ENCODE assay signal across 8 cellular contexts in the genomic region with DNA sequence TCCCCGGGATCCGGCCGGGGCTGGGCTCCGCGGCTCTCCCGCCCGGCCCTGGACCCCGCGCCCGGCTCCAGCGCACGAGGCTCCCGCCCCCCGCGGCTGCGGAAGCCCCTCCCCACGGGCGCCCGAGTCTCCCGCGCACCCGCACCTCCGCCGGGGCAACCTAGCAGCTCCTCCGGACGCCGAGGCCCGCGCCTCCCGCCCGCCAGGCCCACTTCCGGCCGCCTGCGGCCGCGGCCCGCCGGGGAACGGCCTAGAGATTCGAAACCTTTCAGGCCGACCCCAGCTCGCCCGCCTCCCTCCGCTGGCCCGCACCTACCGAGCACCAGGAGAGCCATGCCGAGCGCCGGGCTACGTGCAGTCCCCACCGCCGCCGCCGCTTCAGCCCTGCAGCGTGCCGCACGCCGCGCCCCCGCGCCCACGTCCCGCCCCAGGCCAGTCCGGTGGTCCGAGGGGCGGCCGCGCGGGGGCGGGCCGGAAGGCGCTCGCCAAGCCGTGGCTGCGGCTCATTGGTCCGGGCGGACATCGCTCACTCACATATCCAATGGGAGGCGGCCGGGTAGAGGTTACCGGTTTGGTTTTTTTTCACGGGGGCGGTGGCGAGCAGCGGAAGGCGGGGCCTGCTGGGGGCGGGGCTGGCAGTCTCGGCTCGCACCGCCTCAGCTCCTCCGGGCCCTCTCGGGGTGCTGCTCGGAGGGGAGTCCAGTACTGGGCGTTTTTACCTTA. TPM values are rescaled to one million over a fixed set of nuclear protein-coding genes. Genes with fewer than 3 reads are reported as not detected.
DNase-seq lines count a peak whose midpoint lies in the region; ATAC-seq and TF ChIP-seq lines count a peak whose summit lies in the region.

A gene with protein sequence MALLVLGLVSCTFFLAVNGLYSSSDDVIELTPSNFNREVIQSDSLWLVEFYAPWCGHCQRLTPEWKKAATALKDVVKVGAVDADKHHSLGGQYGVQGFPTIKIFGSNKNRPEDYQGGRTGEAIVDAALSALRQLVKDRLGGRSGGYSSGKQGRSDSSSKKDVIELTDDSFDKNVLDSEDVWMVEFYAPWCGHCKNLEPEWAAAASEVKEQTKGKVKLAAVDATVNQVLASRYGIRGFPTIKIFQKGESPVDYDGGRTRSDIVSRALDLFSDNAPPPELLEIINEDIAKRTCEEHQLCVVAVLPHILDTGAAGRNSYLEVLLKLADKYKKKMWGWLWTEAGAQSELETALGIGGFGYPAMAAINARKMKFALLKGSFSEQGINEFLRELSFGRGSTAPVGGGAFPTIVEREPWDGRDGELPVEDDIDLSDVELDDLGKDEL (minus strand): TSS at position 424 of the 723 bp plus-strand sequence. CDS start 89 bp downstream, at position 335.

- H3K4me1 ChIP-seq in Peyer's patch: peaks cover 0 to 33% (median 5%) of the 10 kb centered on the region in 4 donors

- no peaks in the 10 kb centered on the region for H3K27me3 ChIP-seq in Peyer's patch

- peak within 1 kb of the TSS; percentile 63 to 100 (median 83) for H3K4me3 ChIP-seq in Peyer's patch

- peak; percentile 92 for ATAC-seq in GM21825 (IDR thresholded peaks at IDR 0.05; ENCODE audit: unreplicated experiment)
- peak; percentile 97 for ATAC-seq in esophagus mucosa

- H3K36me3 ChIP-seq in KOPT-K1 (ENCODE audit: insufficient read depth, low read length): peaks cover 25% of the 10 kb centered on the region
- no peaks in the 10 kb centered on the region for H3K36me3 ChIP-seq in Peyer's patch

- peak in 4 of 6 experiments; percentile 9 to 60 (median 50) for TF ChIP-seq CTCF in Peyer's patch (IDR thresholded peaks at IDR 0.05)

- no peaks in the 10 kb centered on the region for H3K9me3 ChIP-seq in KOPT-K1 (ENCODE audit: insufficient read depth, low read length, poor library complexity, severe bottlenecking)
- H3K9me3 ChIP-seq in Peyer's patch: no peaks in the 10 kb centered on the region

- peak; percentile 88 for DNase-seq in DMS79 treated with DMSO at 0.1 percent for 48 hours (lab: John Stamatoyannopoulos, UW)
- peak; percentile 96 to 99 (median 99) for DNase-seq in Peyer's patch
- peak; percentile 96 to 97 for DNase-seq in activated T-cell treated with anti-CD3 and anti-CD28 coated beads, Interleukin-2, amount 50 U/mL, for 48 hours
- peak; percentile 98 for DNase-seq in myocyte (ENCODE audit: low read depth)
- peak; percentile 89 to 91 for DNase-seq in stimulated activated CD8-positive, alpha-beta memory T cell treated with anti-CD3 and anti-CD28 coated beads, Interleukin-7, amount 100 ng/mL, for 4 hours (ENCODE audit: low read depth in 2 of 2)

- peak; percentile 58 to 64 for TF ChIP-seq POLR2A in Peyer's patch (IDR thresholded peaks at IDR 0.05)

- peak within 1 kb of the TSS; percentile 85 for H3K27ac ChIP-seq in KOPT-K1 (ENCODE audit: low read depth, low read length, poor library complexity, severe bottlenecking)
- peak within 1 kb of the TSS; percentile 89 to 97 (median 92) for H3K27ac ChIP-seq in Peyer's patch

RNA-seq across cellular contexts. Expression of the gene that starts here (rescaled TPM):
- 10 to 100 TPM; 63.7 to 91.1 (median 77.9) TPM for total RNA-seq in Peyer's patch
- total RNA-seq in esophagus mucosa: 90.4 TPM
- total RNA-seq in myocyte: 260 and 472 TPM in 2 replicates
- 210 TPM for polyA plus RNA-seq in myocyte (2012)

Comparison
In these comparisons a context has a peak if more than half of its experiments do, and no peak if none do; other contexts are left out.
1. Peak in every context shown above with its lines: DNase-seq, ATAC-seq, H3K4me3 ChIP-seq and H3K27ac ChIP-seq.